Comparison of ENCODE assay signal across 1 cellular context in the genomic region with DNA sequence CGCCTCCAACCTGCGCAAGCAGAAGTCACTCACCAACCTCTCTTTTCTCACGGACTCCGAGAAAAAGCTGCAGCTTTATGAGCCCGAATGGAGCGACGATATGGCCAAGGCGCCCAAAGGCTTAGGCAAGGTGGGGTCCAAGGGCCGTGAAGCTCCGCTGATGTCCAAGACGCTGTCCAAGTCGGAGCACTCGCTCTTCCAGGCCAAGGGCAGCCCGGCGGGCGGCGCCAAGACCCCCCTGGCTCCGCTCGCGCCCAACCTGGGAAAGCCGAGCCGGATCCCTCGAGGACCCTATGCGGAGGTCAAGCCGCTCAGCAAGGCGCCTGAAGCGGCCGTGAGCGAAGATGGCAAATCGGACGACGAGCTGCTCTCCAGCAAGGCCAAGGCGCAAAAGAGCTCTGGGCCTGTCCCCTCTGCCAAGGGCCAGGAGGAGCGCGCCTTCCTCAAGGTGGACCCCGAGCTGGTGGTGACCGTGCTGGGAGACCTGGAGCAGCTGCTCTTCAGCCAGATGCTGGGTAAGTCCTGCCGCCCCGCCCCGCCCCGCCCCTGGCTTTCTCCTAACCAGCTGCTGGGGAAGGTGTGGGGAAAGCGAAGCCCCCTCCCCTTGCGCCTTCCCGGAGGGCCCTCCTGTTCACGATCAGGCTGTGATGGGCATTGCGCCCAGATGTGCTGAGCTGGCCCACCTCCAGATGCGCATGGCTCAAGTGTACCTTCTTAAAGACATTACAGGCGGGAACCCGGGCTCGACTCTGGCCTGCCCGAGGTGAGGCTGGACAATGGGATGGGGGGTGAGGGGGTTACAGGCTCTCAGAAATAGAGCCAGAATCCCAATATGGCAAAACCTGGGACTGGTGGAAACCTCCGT.
TF ChIP-seq lines count a peak whose summit lies in the region.

No MANE protein-coding gene starts in this region.

TF ChIP-seq in HepG2, 621 proteins besides CTCF, POLR2A, EP300 and RAD21 (continued from another document):
- TF ChIP-seq, protein P1, sequence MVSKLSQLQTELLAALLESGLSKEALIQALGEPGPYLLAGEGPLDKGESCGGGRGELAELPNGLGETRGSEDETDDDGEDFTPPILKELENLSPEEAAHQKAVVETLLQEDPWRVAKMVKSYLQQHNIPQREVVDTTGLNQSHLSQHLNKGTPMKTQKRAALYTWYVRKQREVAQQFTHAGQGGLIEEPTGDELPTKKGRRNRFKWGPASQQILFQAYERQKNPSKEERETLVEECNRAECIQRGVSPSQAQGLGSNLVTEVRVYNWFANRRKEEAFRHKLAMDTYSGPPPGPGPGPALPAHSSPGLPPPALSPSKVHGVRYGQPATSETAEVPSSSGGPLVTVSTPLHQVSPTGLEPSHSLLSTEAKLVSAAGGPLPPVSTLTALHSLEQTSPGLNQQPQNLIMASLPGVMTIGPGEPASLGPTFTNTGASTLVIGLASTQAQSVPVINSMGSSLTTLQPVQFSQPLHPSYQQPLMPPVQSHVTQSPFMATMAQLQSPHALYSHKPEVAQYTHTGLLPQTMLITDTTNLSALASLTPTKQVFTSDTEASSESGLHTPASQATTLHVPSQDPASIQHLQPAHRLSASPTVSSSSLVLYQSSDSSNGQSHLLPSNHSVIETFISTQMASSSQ (IDR thresholded peaks at IDR 0.05; ENCODE audit: low read depth) = no peak
- TF ChIP-seq, protein P1 (CRISPR knock-in tag; IDR thresholded peaks at IDR 0.05; ENCODE audit: borderline replicate concordance) = no peak
- TF ChIP-seq NCOA1 (CRISPR knock-in tag; IDR thresholded peaks at IDR 0.05) (no peak), NR2C2 (CRISPR knock-in tag; IDR thresholded peaks at IDR 0.05; ENCODE audit: borderline replicate concordance) (no peak)
